In genomic region chr17:72591500-72592241, GRCh38 we compare ENCODE assay signal across 8 cellular contexts.
A peak's percentile ranks its signal among the peaks of the same experiment; 100 is the strongest.
DNase-seq lines count a peak whose midpoint lies in the region; ATAC-seq, FAIRE-seq and TF ChIP-seq lines count a peak whose summit lies in the region.

No MANE protein-coding gene starts in this region.

- TF ChIP-seq CTCF in CD8-positive, alpha-beta T cell (IDR thresholded peaks at IDR 0.05), result no peak
- TF ChIP-seq CTCF in kidney (IDR thresholded peaks at IDR 0.05; ENCODE audit: borderline replicate concordance, extremely low read depth, insufficient read depth) (no peak), stomach (IDR thresholded peaks at IDR 0.05) (no peak)

- H3K27ac ChIP-seq in CD8-positive, alpha-beta T cell (ENCODE audit: low read depth, low read length), result no peak overlapping the region
- H3K27ac ChIP-seq in kidney (ENCODE audit: low read depth in 2 of 2, low read length in 2 of 2) (no peak overlapping the region), stomach (peak overlapping the region; percentile 75 to 89 (median 81))

- WGBS in stomach, 5 donors, result 0 to 1% (median 1%) methylated on average over 24 to 56 of the region's 56 CpGs

- no peak overlapping the region for H3K27ac Mint-ChIP-seq in CD8-positive, alpha-beta T cell
- no peak overlapping the region for H3K27ac Mint-ChIP-seq in IgD-negative memory B cell

- no peak for DNase-seq in CD8-positive, alpha-beta T cell
- peak; percentile 65 for DNase-seq in astrocyte of the hippocampus (ENCODE audit: low read depth, low spot score)
- peak; percentile 84 for DNase-seq in kidney
- no peak for DNase-seq in stomach
- DNase-seq in mucosa of gallbladder (ENCODE audit: low spot score), result no peak
- no peak for DNase-seq in RKO (ENCODE audit: low spot score)

- no peaks in the 10 kb centered on the region for H3K9me3 Mint-ChIP-seq in CD8-positive, alpha-beta T cell
- no peaks in the 10 kb centered on the region for H3K9me3 Mint-ChIP-seq in IgD-negative memory B cell

- no peaks in the 10 kb centered on the region for H3K9me3 ChIP-seq in CD8-positive, alpha-beta T cell (ENCODE audit: low read length)
- H3K9me3 ChIP-seq in kidney (ENCODE audit: control insufficient read depth in 1 of 2, low read length in 2 of 2) (no peaks in the 10 kb centered on the region), stomach (no peaks in the 10 kb centered on the region)

- peaks cover 36% of the 10 kb centered on the region for H3K27me3 Mint-ChIP-seq in CD8-positive, alpha-beta T cell (ENCODE audit: low read depth)
- peaks cover 42% of the 10 kb centered on the region for H3K27me3 Mint-ChIP-seq in IgD-negative memory B cell

- no peaks in the 10 kb centered on the region for H3K27me3 ChIP-seq in CD8-positive, alpha-beta T cell (ENCODE audit: insufficient read depth, low read length)
- H3K27me3 ChIP-seq in stomach, result peaks cover 0 to 44% (median 23%) of the 10 kb centered on the region in 3 donors

- no peak for TF ChIP-seq EP300 in stomach (IDR thresholded peaks at IDR 0.05)

- H3K36me3 ChIP-seq in CD8-positive, alpha-beta T cell (ENCODE audit: insufficient read depth, low read length), result no peaks in the 10 kb centered on the region
- no peaks in the 10 kb centered on the region for H3K36me3 ChIP-seq in kidney (ENCODE audit: control insufficient read depth in 1 of 2, insufficient read depth in 2 of 2, low read length in 2 of 2)
- no peaks in the 10 kb centered on the region for H3K36me3 ChIP-seq in stomach

- H3K4me1 Mint-ChIP-seq in CD8-positive, alpha-beta T cell (ENCODE audit: low read depth), result peaks cover 28% of the 10 kb centered on the region
- peaks cover 5 to 17% (median 5%) of the 10 kb centered on the region in 3 donors for H3K4me1 Mint-ChIP-seq in IgD-negative memory B cell

- intact Hi-C loops in CD8-positive, alpha-beta T cell (cut with DNase I, micrococcal nuclease), result no loop called here
- intact Hi-C loops in kidney (cut with DNase I), result no loop called here
- intact Hi-C loops in stomach (cut with DNase I; ENCODE audit: low total_unique reads), result no loop called here

- no peak for ATAC-seq in CD8-positive, alpha-beta T cell
- no peak for ATAC-seq in HG02852 (IDR thresholded peaks at IDR 0.05; ENCODE audit: unreplicated experiment)

- H3K36me3 Mint-ChIP-seq in CD8-positive, alpha-beta T cell, result no peaks in the 10 kb centered on the region
- peaks cover 2% of the 10 kb centered on the region for H3K36me3 Mint-ChIP-seq in IgD-negative memory B cell

- FAIRE-seq in kidney (lab: Jason Lieb, UNC), result no peak

- peaks cover 14% of the 10 kb centered on the region for H3K4me1 ChIP-seq in CD8-positive, alpha-beta T cell (ENCODE audit: insufficient read depth, low read length)
- peaks cover 0 to 7% of the 10 kb centered on the region in 2 donors for H3K4me1 ChIP-seq in kidney (ENCODE audit: control insufficient read depth in 1 of 2, insufficient read depth in 1 of 2, low read depth in 1 of 2, low read length in 2 of 2)
- H3K4me1 ChIP-seq in stomach, result peaks cover 23 to 55% (median 37%) of the 10 kb centered on the region in 4 donors

- TF ChIP-seq POLR2A in stomach (IDR thresholded peaks at IDR 0.05), result no peak

- POLR2A ChIA-PET in CD8-positive, alpha-beta T cell (lab: Charles Lee), result no interaction called here

- H3K4me3 Mint-ChIP-seq in CD8-positive, alpha-beta T cell, result peak overlapping the region; percentile 78
- H3K4me3 Mint-ChIP-seq in IgD-negative memory B cell, result peak overlapping the region in 3 of 4 donors; percentile 63 to 75 (median 64)

- CTCF ChIA-PET in CD8-positive, alpha-beta T cell (lab: Charles Lee), result interaction anchor here (0.6 to 1.4 kb wide), 2 partner anchors 22 to 34 kb away, joined by 3 read pairs; no protein-coding TSS in a partner anchor

- no peak overlapping the region for H3K4me3 ChIP-seq in CD8-positive, alpha-beta T cell (ENCODE audit: low read depth, low read length)
- H3K4me3 ChIP-seq in kidney (ENCODE audit: low read length in 2 of 2) (peak overlapping the region; percentile 47 to 68), stomach (peak overlapping the region; percentile 62 to 73 (median 65))

- no peak overlapping the region for H3K9ac ChIP-seq in kidney (ENCODE audit: low read length in 2 of 2)

Comparison
In these comparisons a context has a peak if more than half of its experiments do, and no peak if none do; other contexts are left out.
1. DNase-seq: peak in astrocyte of the hippocampus (single experiment) and kidney (single experiment); none in CD8-positive, alpha-beta T cell (0 of 7), stomach (single experiment), mucosa of gallbladder (single experiment) and RKO (single experiment).
2. H3K27ac ChIP-seq: peak in stomach (5 of 5); none in CD8-positive, alpha-beta T cell (single experiment) and kidney (0 of 2).